ENCODE assay signal across 1 cellular context in the genomic region with DNA sequence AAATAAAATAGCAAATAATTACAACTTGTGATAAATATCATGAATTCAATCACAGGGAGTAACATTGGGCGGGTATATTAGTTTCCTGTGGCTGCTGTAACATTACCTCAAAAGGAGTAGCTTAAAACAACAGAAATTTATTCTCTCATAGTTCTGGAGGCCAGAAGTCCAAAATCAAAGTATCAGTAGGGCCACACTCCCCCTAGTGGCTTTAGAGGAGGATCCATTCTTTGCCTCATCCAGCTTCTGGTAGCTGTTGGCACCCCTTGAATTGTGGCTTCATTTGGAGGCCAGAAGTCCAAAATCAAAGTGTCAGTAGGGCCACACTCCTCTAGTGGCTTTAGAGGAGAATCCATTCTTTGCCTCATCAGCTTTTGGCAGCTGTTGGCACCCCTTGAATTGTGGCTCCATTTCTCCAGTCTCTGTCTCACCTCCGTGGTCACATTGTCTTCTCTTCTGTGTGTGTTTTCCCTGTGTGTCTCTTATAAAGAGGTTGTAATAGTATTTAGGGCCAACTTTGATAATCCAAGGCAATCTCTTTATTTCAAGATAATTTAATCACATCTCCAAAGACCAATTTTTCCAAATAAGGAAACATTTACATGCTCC.
A peak's percentile ranks its signal among the peaks of the same experiment; 100 is the strongest.
TF ChIP-seq lines count a peak whose summit lies in the region.

No MANE protein-coding gene starts in this region.

TF ChIP-seq in GM23338, 12 proteins besides CTCF, POLR2A, EP300 and RAD21 (continued from another document):
- 0 out of 2 replicates have a peak, but pooled peaks have one; percentile 32 for TF ChIP-seq ZNF462 (CRISPR knock-in tag; IDR thresholded peaks at IDR 0.05)
